Comparison of ENCODE assay signal across 1 cellular context in genomic region chr13:112983042-112983305, GRCh38.
TF ChIP-seq lines count a peak whose summit lies in the region.

No MANE protein-coding gene starts in this region.

TF ChIP-seq in HepG2, 621 proteins besides CTCF, POLR2A, EP300 and RAD21 (continued from another document):
- no peak for TF ChIP-seq ZNF280B (CRISPR knock-in tag; IDR thresholded peaks at IDR 0.05; ENCODE audit: borderline replicate concordance)
- no peak for TF ChIP-seq NR3C1 (CRISPR knock-in tag; IDR thresholded peaks at IDR 0.05)
- TF ChIP-seq MTA3 (CRISPR knock-in tag; IDR thresholded peaks at IDR 0.05), result no peak
- TF ChIP-seq RARG (CRISPR knock-in tag; IDR thresholded peaks at IDR 0.05; ENCODE audit: low read depth), result no peak
- TF ChIP-seq SALL2 (CRISPR knock-in tag; IDR thresholded peaks at IDR 0.05), result no peak
- no peak for TF ChIP-seq ZBTB7B (CRISPR knock-in tag; IDR thresholded peaks at IDR 0.05)
- no peak for TF ChIP-seq ZNF597 (CRISPR knock-in tag; IDR thresholded peaks at IDR 0.05)
- TF ChIP-seq ONECUT2 (CRISPR knock-in tag; IDR thresholded peaks at IDR 0.05), result no peak
- no peak for TF ChIP-seq NFATC3 (CRISPR knock-in tag; IDR thresholded peaks at IDR 0.05)
- TF ChIP-seq ZMYM3 (CRISPR knock-in tag; IDR thresholded peaks at IDR 0.05), result no peak
- TF ChIP-seq ZBTB1 (CRISPR knock-in tag; IDR thresholded peaks at IDR 0.05; ENCODE audit: borderline replicate concordance), result no peak
- no peak for TF ChIP-seq ZBTB38 (CRISPR knock-in tag; IDR thresholded peaks at IDR 0.05)
- TF ChIP-seq HOMEZ (CRISPR knock-in tag; IDR thresholded peaks at IDR 0.05; ENCODE audit: low read depth), result no peak
